9 cellular contexts compared by ENCODE assay signal in genomic region chr18:56672981-56673380, GRCh38.
"Had no signal": no experiment of that assay in that cellular context is flagged by ENCODE, and none has a peak within 500 bp of the region (broad histone marks: within the 10 kb centered on the region; RNA-seq: fewer than 3 reads in every experiment).

No MANE protein-coding gene starts in this region.

- H3K4me3 ChIP-seq: GM23338 had no signal

- H2AFZ ChIP-seq: GM23338 had no signal

- H3K9me3 Mint-ChIP-seq: GM23338, H9 had no signal

- H3K9ac ChIP-seq: KMS-11 had no signal

- H3K4me2 ChIP-seq: GM23338, KMS-11 had no signal

- DNase-seq: H9, HFFc6, KBM-7 had no signal

- ATAC-seq: GM23338, HCT116, HepG2 had no signal

- H3K27me3 Mint-ChIP-seq: IgD-negative memory B cell had no signal

- H3K27ac Mint-ChIP-seq: GM23338, H9, HFFc6 had no signal

- H3K27ac ChIP-seq: HL-60, KMS-11 had no signal

- H3K4me3 Mint-ChIP-seq: GM23338, H9, HFFc6, IgD-negative memory B cell had no signal
